21 cellular contexts compared by ENCODE assay signal in the genomic region with DNA sequence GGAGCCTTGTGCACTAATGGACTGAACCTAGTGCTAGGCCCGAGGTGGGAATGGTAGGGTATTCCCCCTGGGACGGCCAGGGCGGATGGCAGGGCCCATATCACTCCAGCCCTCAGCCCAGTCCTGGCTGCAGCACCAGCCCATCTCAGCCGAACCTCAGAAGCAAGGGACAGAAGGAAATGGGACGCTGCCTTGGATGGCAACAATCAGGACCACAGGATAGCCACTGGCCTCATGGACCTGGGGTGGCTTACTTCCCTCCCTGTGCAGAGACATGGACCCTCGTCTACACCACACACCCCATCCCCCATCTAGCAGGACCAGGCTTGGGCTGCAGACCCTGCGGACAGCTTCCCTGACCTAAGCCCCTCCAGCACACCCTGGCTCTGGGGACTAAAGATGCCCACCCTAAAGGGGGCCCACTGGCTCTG. TPM values are rescaled to one million over a fixed set of nuclear protein-coding genes. Genes with fewer than 3 reads are reported as not detected.
DNase-seq lines count a peak whose midpoint lies in the region; ATAC-seq and TF ChIP-seq lines count a peak whose summit lies in the region.
"Had no signal": no experiment of that assay in that cellular context is flagged by ENCODE, and none has a peak within 500 bp of the region (broad histone marks: within the 10 kb centered on the region; RNA-seq: fewer than 3 reads in every experiment).

No MANE protein-coding gene starts in this region.

- H3K4me3 ChIP-seq in left ventricle myocardium inferior = no peak overlapping the region
- H3K4me3 ChIP-seq in gastroesophageal sphincter = no peak overlapping the region
- no peak overlapping the region for H3K4me3 ChIP-seq in skeletal muscle tissue (ENCODE audit: low read length in 3 of 3)
- no peak overlapping the region for H3K4me3 ChIP-seq in testis
- H3K4me3 ChIP-seq: GM12878 had no signal

- no peaks in the 10 kb centered on the region for H3K9me3 ChIP-seq in left ventricle myocardium inferior (replicated peaks)
- H3K9me3 ChIP-seq in gastroesophageal sphincter = no peaks in the 10 kb centered on the region
- no peaks in the 10 kb centered on the region for H3K9me3 ChIP-seq in skeletal muscle tissue (ENCODE audit: control insufficient read depth in 3 of 3, low read length in 3 of 3)
- H3K9me3 ChIP-seq in testis = no peaks in the 10 kb centered on the region

- no peaks in the 10 kb centered on the region for H3K27me3 ChIP-seq in left ventricle myocardium inferior (ENCODE audit: low read depth)
- no peaks in the 10 kb centered on the region for H3K27me3 ChIP-seq in gastroesophageal sphincter
- no peaks in the 10 kb centered on the region for H3K27me3 ChIP-seq in skeletal muscle tissue (ENCODE audit: control insufficient read depth in 3 of 3, insufficient read depth in 3 of 3, low read length in 3 of 3)
- H3K27me3 ChIP-seq in testis = no peaks in the 10 kb centered on the region

- H3K4me1 Mint-ChIP-seq in activated T-helper 1 cell treated with anti-CD3 and anti-CD28 coated beads, Interleukin-12 subunit alpha, Interleukin-12 subunit beta, Interleukin-2, Interleukin-4 antibody, amounts not matched to agents 30 ng/mL and 10 ng/mL and 1 ng/mL, durations not matched to agents 14 hours and 24 hours and 36 hours (ENCODE audit: low read depth) = no peaks in the 10 kb centered on the region
- H3K4me1 Mint-ChIP-seq: B cell had no signal

- peak overlapping the region in 2 of 3 donors; percentile 33 to 40 for H3K9ac ChIP-seq in skeletal muscle tissue (ENCODE audit: low read depth in 1 of 3, low read length in 3 of 3)
- H3K9ac ChIP-seq: KMS-11 had no signal

- DNase-seq in left ventricle myocardium inferior (no peak), left cardiac atrium (no peak), testis (no peak)
- DNase-seq in activated T-helper 1 cell treated with anti-CD3 and anti-CD28 coated beads, Interleukin-12 subunit alpha, Interleukin-12 subunit beta, Interleukin-2, Interleukin-4 antibody, amounts not matched to agents 30 ng/mL and 10 ng/mL and 1 ng/mL, durations not matched to agents 14 hours and 24 hours and 36 hours (ENCODE audit: low spot score) = no peak
- DNase-seq: DMS53, EL, GOT3, NCI-H1417, NCI-H187 treated with DMSO at 0.1 percent for 48 hours, NCI-H2227 treated with DMSO at 0.1 percent for 48 hours, NCI-H510A treated with DMSO at 0.1 percent for 48 hours, NCI-H774, OCI-M1 had no signal

- TF ChIP-seq EP300 in gastroesophageal sphincter (IDR thresholded peaks at IDR 0.05) = no peak

- no peak for TF ChIP-seq POLR2A in gastroesophageal sphincter (IDR thresholded peaks at IDR 0.05)
- TF ChIP-seq POLR2A in testis (IDR thresholded peaks at IDR 0.05) = no peak

- no peaks in the 10 kb centered on the region for H3K36me3 Mint-ChIP-seq in activated T-helper 1 cell treated with anti-CD3 and anti-CD28 coated beads, Interleukin-12 subunit alpha, Interleukin-12 subunit beta, Interleukin-2, Interleukin-4 antibody, amounts not matched to agents 30 ng/mL and 10 ng/mL and 1 ng/mL, durations not matched to agents 14 hours and 24 hours and 36 hours (ENCODE audit: low read depth)
- H3K36me3 Mint-ChIP-seq: CD8-positive, alpha-beta T cell had no signal

- H3K27ac ChIP-seq in left ventricle myocardium inferior (replicated peaks) (peak overlapping the region; percentile 50), gastroesophageal sphincter (peak overlapping the region in 3 of 4 donors; percentile 71 to 79 (median 74)), skeletal muscle tissue (ENCODE audit: low read depth, low read length) (no peak overlapping the region), testis (no peak overlapping the region)
- H3K27ac ChIP-seq: KMS-11 had no signal

- no peak overlapping the region for H3K4me3 Mint-ChIP-seq in activated T-helper 1 cell treated with anti-CD3 and anti-CD28 coated beads, Interleukin-12 subunit alpha, Interleukin-12 subunit beta, Interleukin-2, Interleukin-4 antibody, amounts not matched to agents 30 ng/mL and 10 ng/mL and 1 ng/mL, durations not matched to agents 14 hours and 24 hours and 36 hours
- H3K4me3 Mint-ChIP-seq: B cell; CD8-positive, alpha-beta T cell had no signal

- H3K27me3 Mint-ChIP-seq in activated T-helper 1 cell treated with anti-CD3 and anti-CD28 coated beads, Interleukin-12 subunit alpha, Interleukin-12 subunit beta, Interleukin-2, Interleukin-4 antibody, amounts not matched to agents 30 ng/mL and 10 ng/mL and 1 ng/mL, durations not matched to agents 14 hours and 24 hours and 36 hours (ENCODE audit: insufficient read depth) = peaks cover 8% of the 10 kb centered on the region
- H3K27me3 Mint-ChIP-seq: B cell had no signal

- no peaks in the 10 kb centered on the region for H3K36me3 ChIP-seq in left ventricle myocardium inferior
- H3K36me3 ChIP-seq in gastroesophageal sphincter = no peaks in the 10 kb centered on the region
- H3K36me3 ChIP-seq in skeletal muscle tissue (ENCODE audit: control insufficient read depth in 3 of 3, insufficient read depth in 3 of 3, low read length in 3 of 3) = no peaks in the 10 kb centered on the region
- no peaks in the 10 kb centered on the region for H3K36me3 ChIP-seq in testis (ENCODE audit: low read depth, missing control alignments)

- WGBS in gastroesophageal sphincter (ENCODE audit: low coverage in 1 of 2), 2 donors = no CpG with 5 or more reads among the region's 7 CpGs
- WGBS in testis, 2 donors = 84 to 98% methylated on average over 7 of the region's 7 CpGs

- TF ChIP-seq CTCF in left ventricle myocardium inferior (IDR thresholded peaks at IDR 0.05; ENCODE audit: borderline replicate concordance) (no peak), gastroesophageal sphincter (IDR thresholded peaks at IDR 0.05) (no peak), testis (IDR thresholded peaks at IDR 0.05) (no peak)

- no peak for ATAC-seq in left cardiac atrium
- no peak for ATAC-seq in gastroesophageal sphincter
- ATAC-seq in GM19328 (IDR thresholded peaks at IDR 0.05; ENCODE audit: unreplicated experiment) = no peak
- ATAC-seq: CD8-positive, alpha-beta T cell; GM12878; HCT116 had no signal

- H3K27ac Mint-ChIP-seq in activated T-helper 1 cell treated with anti-CD3 and anti-CD28 coated beads, Interleukin-12 subunit alpha, Interleukin-12 subunit beta, Interleukin-2, Interleukin-4 antibody, amounts not matched to agents 30 ng/mL and 10 ng/mL and 1 ng/mL, durations not matched to agents 14 hours and 24 hours and 36 hours = no peak overlapping the region
- H3K27ac Mint-ChIP-seq: B cell; CD8-positive, alpha-beta T cell had no signal

- H3K9me3 Mint-ChIP-seq in activated T-helper 1 cell treated with anti-CD3 and anti-CD28 coated beads, Interleukin-12 subunit alpha, Interleukin-12 subunit beta, Interleukin-2, Interleukin-4 antibody, amounts not matched to agents 30 ng/mL and 10 ng/mL and 1 ng/mL, durations not matched to agents 14 hours and 24 hours and 36 hours = no peaks in the 10 kb centered on the region
- H3K9me3 Mint-ChIP-seq: CD8-positive, alpha-beta T cell had no signal

- intact Hi-C loops in left ventricle myocardium inferior (cut with micrococcal nuclease) = no loop called here
- intact Hi-C loops in left cardiac atrium (cut with DNase I) = no loop called here
- intact Hi-C loops in activated T-helper 1 cell treated with anti-CD3 and anti-CD28 coated beads, Interleukin-12 subunit alpha, Interleukin-12 subunit beta, Interleukin-2, Interleukin-4 antibody, amounts not matched to agents 30 ng/mL and 10 ng/mL and 1 ng/mL, durations not matched to agents 14 hours and 24 hours and 36 hours (cut with micrococcal nuclease) = no loop called here
- intact Hi-C loops in testis (cut with DNase I; ENCODE audit: low total_unique reads) = no loop called here

- H3K4me1 ChIP-seq in left ventricle myocardium inferior (peaks cover 69% of the 10 kb centered on the region), gastroesophageal sphincter (peaks cover 0 to 79% (median 36%) of the 10 kb centered on the region in 3 donors), skeletal muscle tissue (ENCODE audit: control insufficient read depth in 3 of 3, insufficient read depth in 3 of 3, low read length in 3 of 3) (peaks cover 26 to 66% (median 49%) of the 10 kb centered on the region in 3 donors), testis (no peaks in the 10 kb centered on the region)

RNA-seq across cellular contexts. Expression of a gene that starts 24.1 kb away (rescaled TPM):
- 25.4 TPM for total RNA-seq in left ventricle myocardium inferior
- 10 to 100 TPM; 12.5 to 13.4 TPM for total RNA-seq in left cardiac atrium
- 10 to 100 TPM; 32.5 to 61.5 (median 39.5) TPM for total RNA-seq in gastroesophageal sphincter
- total RNA-seq in skeletal muscle tissue = 49.6 TPM
- 2.4 and 3.1 TPM in 2 replicates for total RNA-seq in activated T-helper 1 cell treated with anti-CD3 and anti-CD28 coated beads, Interleukin-12 subunit alpha, Interleukin-12 subunit beta, Interleukin-2, Interleukin-4 antibody, amounts not matched to agents 30 ng/mL and 10 ng/mL and 1 ng/mL, durations not matched to agents 14 hours and 24 hours and 36 hours
- 10 to 100 TPM; 43.2 to 57.7 TPM for total RNA-seq in testis
- 21.1 TPM for polyA plus RNA-seq in testis (ENCODE audit: insufficient read depth, low read depth, low replicate concordance)

RNA-seq across cellular contexts. Expression of a gene that starts 28.4 kb away (rescaled TPM):
- total RNA-seq in left ventricle myocardium inferior (71.7 TPM), left cardiac atrium (10 to 100 TPM; 55.0 to 80.0 TPM), gastroesophageal sphincter (10 to 100 TPM; 20.0 to 65.5 (median 45.8) TPM), skeletal muscle tissue (13.6 TPM), testis (10 to 100 TPM; 13.5 to 21.5 TPM)
- total RNA-seq in activated T-helper 1 cell treated with anti-CD3 and anti-CD28 coated beads, Interleukin-12 subunit alpha, Interleukin-12 subunit beta, Interleukin-2, Interleukin-4 antibody, amounts not matched to agents 30 ng/mL and 10 ng/mL and 1 ng/mL, durations not matched to agents 14 hours and 24 hours and 36 hours = 29.2 and 30.0 TPM in 2 replicates
- polyA plus RNA-seq in testis (ENCODE audit: insufficient read depth, low read depth, low replicate concordance) = 19.0 TPM

RNA-seq across cellular contexts. Expression of a gene that starts 50.9 kb away (rescaled TPM):
- total RNA-seq in left ventricle myocardium inferior (35.2 TPM), left cardiac atrium (10 to 100 TPM; 22.7 to 29.6 TPM), gastroesophageal sphincter (10 to 100 TPM; 16.7 to 33.1 (median 20.3) TPM), skeletal muscle tissue (13.6 TPM), testis (10 to 100 TPM; 36.6 to 49.9 TPM)
- 19.0 and 20.0 TPM in 2 replicates for total RNA-seq in activated T-helper 1 cell treated with anti-CD3 and anti-CD28 coated beads, Interleukin-12 subunit alpha, Interleukin-12 subunit beta, Interleukin-2, Interleukin-4 antibody, amounts not matched to agents 30 ng/mL and 10 ng/mL and 1 ng/mL, durations not matched to agents 14 hours and 24 hours and 36 hours
- polyA plus RNA-seq in testis (ENCODE audit: insufficient read depth, low read depth, low replicate concordance) = 28.7 TPM

RNA-seq across cellular contexts. Expression of a gene that starts 50.9 kb away (rescaled TPM):
- total RNA-seq in left ventricle myocardium inferior (81.5 TPM), left cardiac atrium (100 to 1,000 TPM; 101 to 103 TPM), gastroesophageal sphincter (100 to 1,000 TPM; 105 to 235 (median 208) TPM), skeletal muscle tissue (25.6 TPM), testis (100 to 1,000 TPM; 278 to 427 TPM)
- 99.4 and 112 TPM in 2 replicates for total RNA-seq in activated T-helper 1 cell treated with anti-CD3 and anti-CD28 coated beads, Interleukin-12 subunit alpha, Interleukin-12 subunit beta, Interleukin-2, Interleukin-4 antibody, amounts not matched to agents 30 ng/mL and 10 ng/mL and 1 ng/mL, durations not matched to agents 14 hours and 24 hours and 36 hours
- 147 TPM for polyA plus RNA-seq in testis (ENCODE audit: insufficient read depth, low read depth, low replicate concordance)

Comparison
In these comparisons a context has a peak if more than half of its experiments do, and no peak if none do; other contexts are left out.
1. H3K27ac ChIP-seq: peak in left ventricle myocardium inferior (single experiment) and gastroesophageal sphincter (3 of 4); none in skeletal muscle tissue (single experiment) and testis (0 of 2).